In genomic region chr3:157156844-157157635, GRCh38 we compare ENCODE assay signal across 8 cellular contexts. TPM values are rescaled to one million over a fixed set of nuclear protein-coding genes. Genes with fewer than 3 reads are reported as not detected.
DNase-seq lines count a peak whose midpoint lies in the region; ATAC-seq, FAIRE-seq and TF ChIP-seq lines count a peak whose summit lies in the region.

No MANE protein-coding gene starts in this region.

- peaks cover 75% of the 10 kb centered on the region for H3K36me3 Mint-ChIP-seq in activated CD8-positive, alpha-beta T cell treated with anti-CD3 and anti-CD28 coated beads, Interleukin-2, amount 10 ng/mL, durations not matched to agents 7 days and 5 days (ENCODE audit: low read depth)

- H3K36me3 ChIP-seq in kidney epithelial cell (ENCODE audit: control insufficient read depth, insufficient read depth, low read length), result no peaks in the 10 kb centered on the region

- POLR2A ChIA-PET in A549 (lab: Yijun Ruan, JAX), result interaction anchor here (1.2 kb wide), 1 partner anchor 18 kb away, joined by 5 read pairs; no protein-coding TSS in a partner anchor
- POLR2A ChIA-PET in activated CD8-positive, alpha-beta T cell treated with anti-CD3 and anti-CD28 coated beads, Interleukin-2, amount 10 ng/mL, durations not matched to agents 7 days and 5 days (lab: Charles Lee), result interaction anchor here (1.6 to 3.5 kb wide), 5 partner anchors 10 to 481 kb away, joined by 5 to 24 read pairs (median 12); no protein-coding TSS in a partner anchor

- no peak overlapping the region for H3K27ac Mint-ChIP-seq in activated CD8-positive, alpha-beta T cell treated with anti-CD3 and anti-CD28 coated beads, Interleukin-2, amount 10 ng/mL, durations not matched to agents 7 days and 5 days

- H3K9me3 ChIP-seq in A549, result no peaks in the 10 kb centered on the region

- FAIRE-seq in A549 (lab: Jason Lieb, UNC), result no peak

- H3K4me3 ChIP-seq in A549 (peak overlapping the region; percentile 96), GM12864 (ENCODE audit: low read depth, low read length) (peak overlapping the region; percentile 96; the same call in 1 of the 2 replicates), kidney epithelial cell (ENCODE audit: low read depth, low read length) (peak overlapping the region; percentile 98)

- H3K4me1 ChIP-seq in A549, result peaks cover 56% of the 10 kb centered on the region

- CTCF ChIA-PET in A549 (lab: Yijun Ruan, JAX), result interaction anchor here (0.6 to 1.0 kb wide), 3 partner anchors 13 to 42 kb away, joined by 3 read pairs; no protein-coding TSS in a partner anchor
- CTCF ChIA-PET in activated CD8-positive, alpha-beta T cell treated with anti-CD3 and anti-CD28 coated beads, Interleukin-2, amount 10 ng/mL, durations not matched to agents 7 days and 5 days (lab: Charles Lee), result interaction anchor here (1.1 to 3.0 kb wide), 3 partner anchors 18 to 68 kb away, joined by 3 to 16 read pairs (median 11); no protein-coding TSS in a partner anchor

- no peak for TF ChIP-seq EP300 in A549 (IDR thresholded peaks at IDR 0.05)

- no peak for TF ChIP-seq RAD21 in A549 (conservative IDR thresholded peaks at IDR 0.05 in 1 of 2, IDR thresholded peaks at IDR 0.05 in 1 of 2)

- H3K4me3 Mint-ChIP-seq in activated CD8-positive, alpha-beta T cell treated with anti-CD3 and anti-CD28 coated beads, Interleukin-2, amount 10 ng/mL, durations not matched to agents 7 days and 5 days, result peak overlapping the region; percentile 88

- H3K9me3 Mint-ChIP-seq in activated CD8-positive, alpha-beta T cell treated with anti-CD3 and anti-CD28 coated beads, Interleukin-2, amount 10 ng/mL, durations not matched to agents 7 days and 5 days (ENCODE audit: insufficient read depth), result no peaks in the 10 kb centered on the region

- WGBS in A549 (ENCODE audit: missing lambda C conversion rate), result 58% methylated on average over 7 of the region's 7 CpGs

- TF ChIP-seq POLR2A in A549 (IDR thresholded peaks at IDR 0.05; ENCODE audit: low read length), result no peak

- H3K4me2 ChIP-seq in A549, result peak overlapping the region; percentile 86

- H3K4me1 Mint-ChIP-seq in activated CD8-positive, alpha-beta T cell treated with anti-CD3 and anti-CD28 coated beads, Interleukin-2, amount 10 ng/mL, durations not matched to agents 7 days and 5 days (ENCODE audit: low read depth), result peaks cover 60% of the 10 kb centered on the region

- H3K27me3 Mint-ChIP-seq in activated CD8-positive, alpha-beta T cell treated with anti-CD3 and anti-CD28 coated beads, Interleukin-2, amount 10 ng/mL, durations not matched to agents 7 days and 5 days (ENCODE audit: low read depth), result no peaks in the 10 kb centered on the region

- DNase-seq in A549 (ENCODE audit: low read depth in 1 of 2, low spot score in 1 of 2) (peak in 1 of 2 experiments; percentile 33), GM12864 (ENCODE audit: low read depth) (no peak), kidney epithelial cell (ENCODE audit: low read depth) (no peak), SW480 (ENCODE audit: low spot score) (no peak)
- DNase-seq in activated CD8-positive, alpha-beta T cell treated with anti-CD3 and anti-CD28 coated beads, Interleukin-2, amount 10 ng/mL, durations not matched to agents 7 days and 5 days, result no peak
- no peak for DNase-seq in stimulated activated CD4-positive, alpha-beta T cell treated with anti-CD3 and anti-CD28 coated beads, Interleukin-4, amount 100 ng/mL, for 4 hours

- TF ChIP-seq CTCF in A549 (IDR thresholded peaks at IDR 0.05), result no peak
- no peak for TF ChIP-seq CTCF in GM12864 (IDR thresholded peaks at IDR 0.05; ENCODE audit: low read depth, low read length, missing control alignments)
- TF ChIP-seq CTCF in kidney epithelial cell (IDR thresholded peaks at IDR 0.05; ENCODE audit: insufficient read depth, low read length, poor library complexity, severe bottlenecking), result no peak

- no peak for ATAC-seq in A549
- ATAC-seq in activated CD8-positive, alpha-beta T cell treated with anti-CD3 and anti-CD28 coated beads, Interleukin-2, amount 10 ng/mL, durations not matched to agents 7 days and 5 days, result no peak
- no peak for ATAC-seq in GM19452 (IDR thresholded peaks at IDR 0.05; ENCODE audit: unreplicated experiment)
- ATAC-seq in HG02610 (IDR thresholded peaks at IDR 0.05; ENCODE audit: unreplicated experiment), result no peak

- H3K27ac ChIP-seq in A549, result no peak overlapping the region

- H3K27me3 ChIP-seq in kidney epithelial cell (ENCODE audit: control insufficient read depth, insufficient read depth, low read length), result no peaks in the 10 kb centered on the region

TF ChIP-seq in A549, 52 proteins besides CTCF, POLR2A, EP300 and RAD21:
- TF ChIP-seq JUN (IDR thresholded peaks at IDR 0.05) (no peak), SREBF2 (IDR thresholded peaks at IDR 0.05) (no peak), REST (IDR thresholded peaks at IDR 0.05) (no peak), ATOH8 (CRISPR knock-in tag; IDR thresholded peaks at IDR 0.05; ENCODE audit: low read depth) (no peak), TP53 (CRISPR knock-in tag; IDR thresholded peaks at IDR 0.05) (no peak), MAFK (IDR thresholded peaks at IDR 0.05; ENCODE audit: partially characterized antibody) (no peak), EHMT2 (IDR thresholded peaks at IDR 0.05; ENCODE audit: low read depth) (no peak), FOSL2 (IDR thresholded peaks at IDR 0.05) (no peak), FOSL2 (CRISPR knock-in tag; IDR thresholded peaks at IDR 0.05) (no peak), SMC3 (IDR thresholded peaks at IDR 0.05) (no peak), PBX3 (IDR thresholded peaks at IDR 0.05) (no peak), HDAC2 (IDR thresholded peaks at IDR 0.05) (no peak), MAX (IDR thresholded peaks at IDR 0.05) (no peak), TFCP2L1 (CRISPR knock-in tag; IDR thresholded peaks at IDR 0.05) (no peak)

RNA-seq across cellular contexts. Expression of gene CCNL1, which starts 2.9 kb away (rescaled TPM):
- polyA plus RNA-seq in A549 (2011; rRNA removed) (130 and 170 TPM in 2 replicates), A549 (2017; fragmentation: RNase III; extraction: RNeasy Plus Mini Kit Qiagen cat#74134 plus additional on column Dnase treatment) (39.7 to 51.3 TPM (median 45.1 TPM) in 3 replicates)
- polyA plus RNA-seq in A549 (2012; cell fraction: cytosol; rRNA removed), result 39.2 and 43.3 TPM in 2 replicates
- 258 and 267 TPM in 2 replicates for polyA plus RNA-seq in A549 (2012; cell fraction: nucleus; rRNA removed)
- 111 and 159 TPM in 2 replicates for polyA minus RNA-seq in A549 (2011; rRNA and poly(A)+ RNA removed)
- total RNA-seq in activated CD8-positive, alpha-beta T cell treated with anti-CD3 and anti-CD28 coated beads, Interleukin-2, amount 10 ng/mL, durations not matched to agents 7 days and 5 days, result 100 to 1,000 TPM; 257 TPM
- total RNA-seq in kidney epithelial cell, result 99.9 and 108 TPM in 2 replicates
